In genomic region chr6:167371770-167372240, GRCh38 we compare ENCODE assay signal across 1 cellular context.
A peak's percentile ranks its signal among the peaks of the same experiment; 100 is the strongest.
TF ChIP-seq lines count a peak whose summit lies in the region.

No MANE protein-coding gene starts in this region.

TF ChIP-seq in HepG2, 621 proteins besides CTCF, POLR2A, EP300 and RAD21:
- TF ChIP-seq STAG1 (CRISPR knock-in tag; IDR thresholded peaks at IDR 0.05) (peak; percentile 51; the same call in 1 of the 2 replicates), SMC3 (IDR thresholded peaks at IDR 0.05; ENCODE audit: low read length) (peak; percentile 47; the same call in 1 of the 2 replicates)
